15 cellular contexts compared by ENCODE assay signal in the genomic region with DNA sequence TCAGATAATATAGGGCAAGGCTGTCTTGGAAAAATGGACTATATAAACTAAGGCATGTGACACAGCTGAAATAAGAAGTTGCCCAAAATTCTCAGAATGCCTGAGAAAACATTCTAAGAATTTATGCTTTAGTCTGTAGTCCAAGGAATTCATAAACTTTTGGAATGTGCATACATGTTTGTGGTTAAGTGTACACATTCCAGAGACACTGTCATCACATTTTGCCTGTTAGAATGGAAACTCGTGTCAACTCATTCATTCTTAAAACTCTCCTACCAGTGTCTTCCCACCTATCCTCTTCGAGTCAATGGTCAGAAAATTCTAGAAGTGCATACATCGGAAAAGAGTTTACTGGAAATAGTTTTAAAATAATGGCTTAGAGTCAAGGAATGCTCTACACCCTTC.
A peak's percentile ranks its signal among the peaks of the same experiment; 100 is the strongest.
DNase-seq lines count a peak whose midpoint lies in the region; ATAC-seq and TF ChIP-seq lines count a peak whose summit lies in the region.
"Had no signal": no experiment of that assay in that cellular context is flagged by ENCODE, and none has a peak within 500 bp of the region (broad histone marks: within the 10 kb centered on the region; RNA-seq: fewer than 3 reads in every experiment).

No MANE protein-coding gene starts in this region.

- no peak overlapping the region for H3K27ac ChIP-seq in suprapubic skin
- H3K27ac ChIP-seq: left ventricle myocardium inferior had no signal

- WGBS in suprapubic skin = 32% methylated on average over 3 of the region's 3 CpGs

- no peaks in the 10 kb centered on the region; the same call in 1 of the 2 replicates for H3K36me3 ChIP-seq in Caco-2 (ENCODE audit: control insufficient read depth, insufficient read depth, low read length)
- H3K36me3 ChIP-seq in suprapubic skin = no peaks in the 10 kb centered on the region
- H3K36me3 ChIP-seq: left ventricle myocardium inferior had no signal

- H3K4me1 ChIP-seq in Caco-2 (peaks cover 27% of the 10 kb centered on the region), suprapubic skin (peaks cover 5% of the 10 kb centered on the region)
- H3K4me1 ChIP-seq: left ventricle myocardium inferior had no signal

- H3K9me3 ChIP-seq in Caco-2 (no peaks in the 10 kb centered on the region), suprapubic skin (no peaks in the 10 kb centered on the region)

- DNase-seq in Caco-2 = peak in 1 of 2 experiments; percentile 50
- DNase-seq in RPMI7951 (ENCODE audit: low read depth) = peak; percentile 8
- peak; percentile 63 for DNase-seq in fibroblast of mammary gland (ENCODE audit: low read depth)
- DNase-seq in osteocyte (ENCODE audit: extremely low spot score, unreplicated experiment) = no peak
- no peak for DNase-seq in suprapubic skin (ENCODE audit: low spot score in 2 of 2)
- DNase-seq in central memory CD4-positive, alpha-beta T cell = no peak
- no peak for DNase-seq in NCI-H774 (lab: John Stamatoyannopoulos, UW)
- DNase-seq in activated T-cell treated with anti-CD3 and anti-CD28 coated beads, Interleukin-2, amount 50 U/mL, for 4 hours = no peak
- DNase-seq: activated CD4-positive, alpha-beta T cell treated with anti-CD3 and anti-CD28 coated beads, Interleukin-2, amount 50 U/mL, for 48 hours; H9; left ventricle myocardium inferior; occipital lobe; stimulated activated CD4-positive, alpha-beta T cell treated with anti-CD3 and anti-CD28 coated beads, Interleukin-1b, Interleukin-23, amount 100 ng/mL, for 48 hours; stimulated activated naive B cell treated with anti-CD40 and anti-IgM and Interleukin-4, amounts not matched to agents 10 μg/mL and 1 μg/mL and 100 μg/mL, for 72 hours; T-cell had no signal

- BruUV-seq in Caco-2 (replicated peaks; lab: Mats Ljungman, UMichigan) = no TSS peak

- no peaks in the 10 kb centered on the region for H3K27me3 Mint-ChIP-seq in Caco-2 (ENCODE audit: insufficient read depth, unreplicated experiment)
- no peaks in the 10 kb centered on the region for H3K27me3 Mint-ChIP-seq in osteocyte (ENCODE audit: unreplicated experiment)
- no peaks in the 10 kb centered on the region for H3K27me3 Mint-ChIP-seq in activated T-cell treated with anti-CD3 and anti-CD28 coated beads, Interleukin-2, amount 50 U/mL, for 4 hours (ENCODE audit: low read depth)
- H3K27me3 Mint-ChIP-seq: stimulated activated naive B cell treated with anti-CD40 and anti-IgM and Interleukin-4, amounts not matched to agents 10 μg/mL and 1 μg/mL and 100 μg/mL, for 72 hours; T-cell had no signal

- no peak for TF ChIP-seq EP300 in suprapubic skin (IDR thresholded peaks at IDR 0.05)

- CTCF ChIA-PET in Caco-2 (lab: Charles Lee) = interaction anchor here (0.7 to 1.1 kb wide), 2 partner anchors 19 to 104 kb away, joined by 3 read pairs; no protein-coding TSS in a partner anchor

- H3K9me3 Mint-ChIP-seq in Caco-2 (ENCODE audit: unreplicated experiment) (peaks cover 40% of the 10 kb centered on the region), osteocyte (ENCODE audit: unreplicated experiment) (peaks cover 28% of the 10 kb centered on the region)
- H3K9me3 Mint-ChIP-seq in activated T-cell treated with anti-CD3 and anti-CD28 coated beads, Interleukin-2, amount 50 U/mL, for 4 hours = peaks cover 8% of the 10 kb centered on the region
- H3K9me3 Mint-ChIP-seq: H9 had no signal

- intact Hi-C loops in Caco-2 (cut with micrococcal nuclease; ENCODE audit: unreplicated experiment) = loop anchor here (1.0 kb wide), 4 partner anchors 11 to 474 kb away; no protein-coding TSS in a partner anchor

- H3K27me3 ChIP-seq in Caco-2 (replicated peaks; ENCODE audit: control insufficient read depth, insufficient read depth, low read length) (no peaks in the 10 kb centered on the region), suprapubic skin (no peaks in the 10 kb centered on the region)

- H3K4me3 Mint-ChIP-seq in Caco-2 (ENCODE audit: unreplicated experiment) (peak overlapping the region; percentile 45), osteocyte (ENCODE audit: unreplicated experiment) (peak overlapping the region; percentile 58)
- no peak overlapping the region for H3K4me3 Mint-ChIP-seq in activated T-cell treated with anti-CD3 and anti-CD28 coated beads, Interleukin-2, amount 50 U/mL, for 4 hours
- H3K4me3 Mint-ChIP-seq: H9; stimulated activated naive B cell treated with anti-CD40 and anti-IgM and Interleukin-4, amounts not matched to agents 10 μg/mL and 1 μg/mL and 100 μg/mL, for 72 hours; T-cell had no signal

- H3K4me1 Mint-ChIP-seq in Caco-2 (ENCODE audit: low read depth, unreplicated experiment) (peaks cover 15% of the 10 kb centered on the region), osteocyte (ENCODE audit: unreplicated experiment) (peaks cover 62% of the 10 kb centered on the region)
- no peaks in the 10 kb centered on the region for H3K4me1 Mint-ChIP-seq in activated T-cell treated with anti-CD3 and anti-CD28 coated beads, Interleukin-2, amount 50 U/mL, for 4 hours (ENCODE audit: low read depth)
- H3K4me1 Mint-ChIP-seq: H9; stimulated activated naive B cell treated with anti-CD40 and anti-IgM and Interleukin-4, amounts not matched to agents 10 μg/mL and 1 μg/mL and 100 μg/mL, for 72 hours; T-cell had no signal

- H3K4me3 ChIP-seq in Caco-2 (ENCODE audit: low read depth, low read length) = no peak overlapping the region
- no peak overlapping the region for H3K4me3 ChIP-seq in fibroblast of mammary gland (ENCODE audit: control insufficient read depth, low read depth, low read length)
- H3K4me3 ChIP-seq in suprapubic skin = no peak overlapping the region
- H3K4me3 ChIP-seq: left ventricle myocardium inferior had no signal

- H3K36me3 Mint-ChIP-seq in Caco-2 (ENCODE audit: insufficient read depth, unreplicated experiment) (peaks cover 8% of the 10 kb centered on the region), osteocyte (ENCODE audit: unreplicated experiment) (peaks cover 3% of the 10 kb centered on the region)
- H3K36me3 Mint-ChIP-seq in activated T-cell treated with anti-CD3 and anti-CD28 coated beads, Interleukin-2, amount 50 U/mL, for 4 hours (ENCODE audit: insufficient read depth) = no peaks in the 10 kb centered on the region
- H3K36me3 Mint-ChIP-seq: stimulated activated naive B cell treated with anti-CD40 and anti-IgM and Interleukin-4, amounts not matched to agents 10 μg/mL and 1 μg/mL and 100 μg/mL, for 72 hours; T-cell had no signal

- POLR2A ChIA-PET in Caco-2 (lab: Charles Lee) = no interaction called here

- no peak for TF ChIP-seq CTCF in Caco-2 (IDR thresholded peaks at IDR 0.05; ENCODE audit: insufficient read depth in 1 of 2, low read depth in 1 of 2, low read length in 1 of 2, severe bottlenecking in 1 of 2, unreplicated experiment in 1 of 2)
- no peak for TF ChIP-seq CTCF in fibroblast of mammary gland (conservative IDR thresholded peaks at IDR 0.05; ENCODE audit: control insufficient read depth, insufficient read depth, low read depth, low read length)
- TF ChIP-seq CTCF in osteocyte (IDR thresholded peaks at IDR 0.05) = no peak
- no peak for TF ChIP-seq CTCF in suprapubic skin (IDR thresholded peaks at IDR 0.05)

- TF ChIP-seq POLR2A in suprapubic skin (IDR thresholded peaks at IDR 0.05) = no peak

- ATAC-seq in activated T-cell treated with anti-CD3 and anti-CD28 coated beads, Interleukin-2, amount 50 U/mL, for 4 hours = no peak
- ATAC-seq: stimulated activated naive B cell treated with anti-CD40 and anti-IgM and Interleukin-4, amounts not matched to agents 10 μg/mL and 1 μg/mL and 100 μg/mL, for 72 hours; T-cell had no signal

- H3K27ac Mint-ChIP-seq in Caco-2 (ENCODE audit: unreplicated experiment) (peak overlapping the region; percentile 73), osteocyte (ENCODE audit: unreplicated experiment) (peak overlapping the region; percentile 92)
- H3K27ac Mint-ChIP-seq: H9; stimulated activated naive B cell treated with anti-CD40 and anti-IgM and Interleukin-4, amounts not matched to agents 10 μg/mL and 1 μg/mL and 100 μg/mL, for 72 hours; T-cell had no signal

Comparison
In these comparisons a context has a peak if more than half of its experiments do, and no peak if none do; other contexts are left out.
1. DNase-seq: peak in RPMI7951 (single experiment) and fibroblast of mammary gland (single experiment); none in osteocyte (single experiment), suprapubic skin (0 of 2), central memory CD4-positive, alpha-beta T cell (single experiment), NCI-H774 (single experiment) and activated T-cell treated with anti-CD3 and anti-CD28 coated beads, Interleukin-2, amount 50 U/mL, for 4 hours (single experiment).